Comparison of ENCODE assay signal across 8 cellular contexts in genomic region chr17:64969991-64970390, GRCh38. TPM values are rescaled to one million over a fixed set of nuclear protein-coding genes. Genes with fewer than 3 reads are reported as not detected.
DNase-seq lines count a peak whose midpoint lies in the region; ATAC-seq and TF ChIP-seq lines count a peak whose summit lies in the region.
"Not testable (repeated sequence)": the region's sequence is repeated elsewhere in the genome, so short reads cannot be mapped to it uniquely, and the experiment has no call there.

No MANE protein-coding gene starts in this region.

- peaks cover 54% of the 10 kb centered on the region for H3K79me2 ChIP-seq in DOHH2 (ENCODE audit: control insufficient read depth, low read length)

- H3K4me1 ChIP-seq in BLaER1 (peaks cover 95% of the 10 kb centered on the region), DOHH2 (ENCODE audit: control insufficient read depth, low read length) (peaks cover 96% of the 10 kb centered on the region)

- ATAC-seq in activated CD8-positive, alpha-beta memory T cell treated with anti-CD3 and anti-CD28 coated beads, Interleukin-2, amount 10 ng/mL, durations not matched to agents 7 days and 5 days; stimulated activated effector memory CD8-positive, alpha-beta T cell treated with anti-CD3 and anti-CD28 coated beads, Interleukin-12 subunit alpha, Interleukin-12 subunit beta, amount 100 ng/mL, for 72 hours: not testable (repeated sequence)

- not testable (repeated sequence) for H3K4me3 Mint-ChIP-seq in T-helper 2 cell treated with Interferon-gamma antibody and Interleukin-4, amounts not matched to agents 5 μg/mL and 100 μg/mL, for 36 hours; activated CD8-positive, alpha-beta memory T cell treated with anti-CD3 and anti-CD28 coated beads, Interleukin-2, amount 10 ng/mL, durations not matched to agents 7 days and 5 days; activated naive CD8-positive, alpha-beta T cell treated with anti-CD3 and anti-CD28 coated beads for 36 hours
- peak overlapping the region; percentile 50 to 80 (median 64) for H3K4me3 Mint-ChIP-seq in immature natural killer cell
- H3K4me3 Mint-ChIP-seq in stimulated activated effector memory CD8-positive, alpha-beta T cell treated with anti-CD3 and anti-CD28 coated beads, Interleukin-12 subunit alpha, Interleukin-12 subunit beta, amount 100 ng/mL, for 72 hours, result peak overlapping the region; percentile 45

- H3K27me3 Mint-ChIP-seq in T-helper 2 cell treated with Interferon-gamma antibody and Interleukin-4, amounts not matched to agents 5 μg/mL and 100 μg/mL, for 36 hours (ENCODE audit: low read depth); activated CD8-positive, alpha-beta memory T cell treated with anti-CD3 and anti-CD28 coated beads, Interleukin-2, amount 10 ng/mL, durations not matched to agents 7 days and 5 days; activated naive CD8-positive, alpha-beta T cell treated with anti-CD3 and anti-CD28 coated beads for 36 hours: not testable (repeated sequence)
- H3K27me3 Mint-ChIP-seq in immature natural killer cell (ENCODE audit: low read depth in 3 of 3), result peaks cover 11 to 26% (median 14%) of the 10 kb centered on the region in 3 donors

- H3F3A ChIP-seq in DOHH2 (ENCODE audit: control insufficient read depth, insufficient read depth), result peaks cover 64% of the 10 kb centered on the region

- peak overlapping the region; percentile 70 for H3K9ac ChIP-seq in BLaER1

- H4K20me1 ChIP-seq in BLaER1; DOHH2 (ENCODE audit: control insufficient read depth, insufficient read depth, low read depth, low read length): not testable (repeated sequence)

- CTCF ChIA-PET in activated CD8-positive, alpha-beta memory T cell treated with anti-CD3 and anti-CD28 coated beads, Interleukin-2, amount 10 ng/mL, durations not matched to agents 7 days and 5 days (lab: Charles Lee), result interaction anchor here (1.6 to 2.9 kb wide), 2 partner anchors 130 to 203 kb away, joined by 3 to 8 read pairs; no protein-coding TSS in a partner anchor

- H3K4me1 Mint-ChIP-seq in T-helper 2 cell treated with Interferon-gamma antibody and Interleukin-4, amounts not matched to agents 5 μg/mL and 100 μg/mL, for 36 hours (ENCODE audit: low read depth), result peaks cover 61% of the 10 kb centered on the region
- peaks cover 67% of the 10 kb centered on the region for H3K4me1 Mint-ChIP-seq in activated CD8-positive, alpha-beta memory T cell treated with anti-CD3 and anti-CD28 coated beads, Interleukin-2, amount 10 ng/mL, durations not matched to agents 7 days and 5 days
- H3K4me1 Mint-ChIP-seq in activated naive CD8-positive, alpha-beta T cell treated with anti-CD3 and anti-CD28 coated beads for 36 hours, result peaks cover 65% of the 10 kb centered on the region
- peaks cover 74 to 80% of the 10 kb centered on the region in 2 donors for H3K4me1 Mint-ChIP-seq in immature natural killer cell
- H3K4me1 Mint-ChIP-seq in stimulated activated effector memory CD8-positive, alpha-beta T cell treated with anti-CD3 and anti-CD28 coated beads, Interleukin-12 subunit alpha, Interleukin-12 subunit beta, amount 100 ng/mL, for 72 hours, result peaks cover 54% of the 10 kb centered on the region

- H3K4me3 ChIP-seq in BLaER1, result peak overlapping the region; percentile 23; the same call in 1 of the 2 replicates
- peak overlapping the region; percentile 55 for H3K4me3 ChIP-seq in DOHH2 (ENCODE audit: low read length)

- H3K27ac Mint-ChIP-seq in T-helper 2 cell treated with Interferon-gamma antibody and Interleukin-4, amounts not matched to agents 5 μg/mL and 100 μg/mL, for 36 hours, result peak overlapping the region; percentile 90
- H3K27ac Mint-ChIP-seq in activated CD8-positive, alpha-beta memory T cell treated with anti-CD3 and anti-CD28 coated beads, Interleukin-2, amount 10 ng/mL, durations not matched to agents 7 days and 5 days, result peak overlapping the region; percentile 77
- H3K27ac Mint-ChIP-seq in activated naive CD8-positive, alpha-beta T cell treated with anti-CD3 and anti-CD28 coated beads for 36 hours, result peak overlapping the region; percentile 45
- peak overlapping the region; percentile 97 to 100 (median 98) for H3K27ac Mint-ChIP-seq in immature natural killer cell
- H3K27ac Mint-ChIP-seq in stimulated activated effector memory CD8-positive, alpha-beta T cell treated with anti-CD3 and anti-CD28 coated beads, Interleukin-12 subunit alpha, Interleukin-12 subunit beta, amount 100 ng/mL, for 72 hours, result peak overlapping the region; percentile 77

- H3K9me2 ChIP-seq in DOHH2 (replicated peaks; ENCODE audit: control insufficient read depth, low read length), result not testable (repeated sequence)

- DNase-seq in NAMALWA (ENCODE audit: low spot score), result peak; percentile 70
- not testable (repeated sequence) for DNase-seq in T-helper 2 cell treated with Interferon-gamma antibody and Interleukin-4, amounts not matched to agents 5 μg/mL and 100 μg/mL, for 36 hours (ENCODE audit: low spot score); activated CD8-positive, alpha-beta memory T cell treated with anti-CD3 and anti-CD28 coated beads, Interleukin-2, amount 10 ng/mL, durations not matched to agents 7 days and 5 days; activated naive CD8-positive, alpha-beta T cell treated with anti-CD3 and anti-CD28 coated beads for 36 hours; stimulated activated effector memory CD8-positive, alpha-beta T cell treated with anti-CD3 and anti-CD28 coated beads, Interleukin-12 subunit alpha, Interleukin-12 subunit beta, amount 100 ng/mL, for 72 hours (ENCODE audit: low spot score in 2 of 2)
- DNase-seq in immature natural killer cell, result peak; percentile 66 to 74 (median 72)

- H3K36me3 Mint-ChIP-seq in T-helper 2 cell treated with Interferon-gamma antibody and Interleukin-4, amounts not matched to agents 5 μg/mL and 100 μg/mL, for 36 hours (ENCODE audit: low read depth), result peaks cover 17% of the 10 kb centered on the region
- peaks cover 19% of the 10 kb centered on the region for H3K36me3 Mint-ChIP-seq in activated CD8-positive, alpha-beta memory T cell treated with anti-CD3 and anti-CD28 coated beads, Interleukin-2, amount 10 ng/mL, durations not matched to agents 7 days and 5 days
- H3K36me3 Mint-ChIP-seq in activated naive CD8-positive, alpha-beta T cell treated with anti-CD3 and anti-CD28 coated beads for 36 hours, result peaks cover 17% of the 10 kb centered on the region
- H3K36me3 Mint-ChIP-seq in immature natural killer cell, result not testable (repeated sequence)
- peaks cover 28% of the 10 kb centered on the region for H3K36me3 Mint-ChIP-seq in stimulated activated effector memory CD8-positive, alpha-beta T cell treated with anti-CD3 and anti-CD28 coated beads, Interleukin-12 subunit alpha, Interleukin-12 subunit beta, amount 100 ng/mL, for 72 hours

- TF ChIP-seq CTCF in DOHH2 (IDR thresholded peaks at IDR 0.05; ENCODE audit: low read depth, low read length, poor library complexity, severe bottlenecking), result not testable (repeated sequence)

- not testable (repeated sequence) for H3K9me3 ChIP-seq in BLaER1; DOHH2 (ENCODE audit: control insufficient read depth, insufficient read depth, low read length)

- H3K9me3 Mint-ChIP-seq in T-helper 2 cell treated with Interferon-gamma antibody and Interleukin-4, amounts not matched to agents 5 μg/mL and 100 μg/mL, for 36 hours; activated CD8-positive, alpha-beta memory T cell treated with anti-CD3 and anti-CD28 coated beads, Interleukin-2, amount 10 ng/mL, durations not matched to agents 7 days and 5 days (ENCODE audit: low read depth); activated naive CD8-positive, alpha-beta T cell treated with anti-CD3 and anti-CD28 coated beads for 36 hours; immature natural killer cell; stimulated activated effector memory CD8-positive, alpha-beta T cell treated with anti-CD3 and anti-CD28 coated beads, Interleukin-12 subunit alpha, Interleukin-12 subunit beta, amount 100 ng/mL, for 72 hours: not testable (repeated sequence)

- H3K27me3 ChIP-seq in BLaER1; DOHH2 (ENCODE audit: control insufficient read depth, low read length): not testable (repeated sequence)

- H3K27ac ChIP-seq in BLaER1 (peak overlapping the region; percentile 91), DOHH2 (ENCODE audit: low read depth, low read length) (peak overlapping the region; percentile 94)

- H3K4me2 ChIP-seq in BLaER1, result peak overlapping the region; percentile 89
- H3K4me2 ChIP-seq in DOHH2 (ENCODE audit: low read length), result peak overlapping the region; percentile 96

- H3K36me3 ChIP-seq in BLaER1, result not testable (repeated sequence)
- H3K36me3 ChIP-seq in DOHH2 (ENCODE audit: control insufficient read depth, low read length), result peaks cover 40% of the 10 kb centered on the region

RNA-seq across cellular contexts. Expression of gene LRRC37A3, which starts 50.7 kb away (rescaled TPM):
- total RNA-seq in activated CD8-positive, alpha-beta memory T cell treated with anti-CD3 and anti-CD28 coated beads, Interleukin-2, amount 10 ng/mL, durations not matched to agents 7 days and 5 days, result 10 to 100 TPM; 12.6 to 22.5 TPM
- 1 to 10 TPM; 4.5 to 4.8 TPM for total RNA-seq in activated naive CD8-positive, alpha-beta T cell treated with anti-CD3 and anti-CD28 coated beads for 36 hours
- 1 to 10 TPM in 2 of 3 donors, under 1 TPM in 1; 0.58 to 2.3 (median 2.2) TPM for polyA plus RNA-seq in immature natural killer cell

Comparison
In these comparisons a context has a peak if more than half of its experiments do, and no peak if none do; other contexts are left out.
1. H3K27ac Mint-ChIP-seq: peak in every context shown above with its lines; median percentile 98 in immature natural killer cell; 90 in T-helper 2 cell treated with Interferon-gamma antibody and Interleukin-4, amounts not matched to agents 5 μg/mL and 100 μg/mL, for 36 hours; 77 in activated CD8-positive, alpha-beta memory T cell treated with anti-CD3 and anti-CD28 coated beads, Interleukin-2, amount 10 ng/mL, durations not matched to agents 7 days and 5 days; 77 in stimulated activated effector memory CD8-positive, alpha-beta T cell treated with anti-CD3 and anti-CD28 coated beads, Interleukin-12 subunit alpha, Interleukin-12 subunit beta, amount 100 ng/mL, for 72 hours; 45 in activated naive CD8-positive, alpha-beta T cell treated with anti-CD3 and anti-CD28 coated beads for 36 hours.